ENCODE assay signal across 8 cellular contexts in the genomic region with DNA sequence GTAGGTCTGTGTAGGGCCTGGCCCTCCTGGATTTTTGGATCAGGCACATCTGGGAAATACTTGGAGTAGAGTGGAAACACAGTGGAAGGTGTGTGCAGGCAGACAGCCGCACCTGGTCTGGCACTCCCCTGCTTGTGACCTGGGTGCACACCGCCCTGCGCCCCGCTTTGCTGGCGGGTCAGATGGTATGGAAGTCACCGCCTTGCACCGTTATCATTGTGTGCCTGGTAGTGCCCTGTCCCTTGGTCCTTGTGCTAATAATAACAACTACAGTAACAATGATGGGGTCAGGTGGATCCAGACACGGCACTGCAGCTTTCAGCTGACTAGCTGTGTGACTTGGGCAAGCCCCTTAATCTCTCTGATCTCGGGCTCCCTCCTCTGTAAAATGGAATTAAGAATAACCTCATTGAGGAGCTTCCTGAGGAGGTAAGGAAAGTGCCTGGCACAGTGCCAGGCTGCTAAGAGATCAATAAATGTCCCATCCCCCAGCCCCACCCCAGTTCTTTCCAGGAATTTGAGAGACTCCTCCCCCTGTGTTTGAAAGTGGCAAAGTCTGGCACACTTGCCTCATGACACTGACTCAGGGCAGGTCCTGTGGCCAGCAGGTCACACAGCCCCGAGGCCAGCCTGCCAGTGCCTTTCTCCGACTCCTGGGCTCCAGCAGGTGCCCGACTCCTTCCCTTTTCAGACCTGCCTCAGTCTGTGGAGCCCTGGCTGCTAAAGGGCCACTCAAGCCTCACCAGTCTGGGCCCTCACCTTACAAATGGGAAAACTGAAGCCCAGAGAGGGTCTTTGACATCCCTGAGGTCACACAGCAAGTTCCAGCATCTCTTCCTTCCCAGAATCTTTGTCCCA. TPM values are rescaled to one million over a fixed set of nuclear protein-coding genes. Genes with fewer than 3 reads are reported as not detected.
A peak's percentile ranks its signal among the peaks of the same experiment; 100 is the strongest.
DNase-seq lines count a peak whose midpoint lies in the region; ATAC-seq lines count a peak whose summit lies in the region.

No MANE protein-coding gene starts in this region.

- intact Hi-C loops in left ventricle myocardium superior (cut with micrococcal nuclease): no loop called here

- H3K4me3 Mint-ChIP-seq in activated naive CD4-positive, alpha-beta T cell treated with anti-CD3 and anti-CD28 coated beads, Interleukin-2, amount 10 ng/mL, durations not matched to agents 7 days and 5 days: peak overlapping the region; percentile 11

- peak overlapping the region; percentile 90 for H3K27ac Mint-ChIP-seq in activated naive CD4-positive, alpha-beta T cell treated with anti-CD3 and anti-CD28 coated beads, Interleukin-2, amount 10 ng/mL, durations not matched to agents 7 days and 5 days

- DNase-seq in HT-29 (ENCODE audit: low spot score): peak; percentile 80
- DNase-seq in activated naive CD4-positive, alpha-beta T cell treated with anti-CD3 and anti-CD28 coated beads, Interleukin-2, amount 10 ng/mL, durations not matched to agents 7 days and 5 days: peak; percentile 41
- DNase-seq in left ventricle myocardium superior: no peak
- DNase-seq in stimulated activated CD8-positive, alpha-beta memory T cell treated with anti-CD3 and anti-CD28 coated beads, Interleukin-4, amount 100 ng/mL, for 48 hours: peak; percentile 53
- DNase-seq in NK-92 treated with Interleukin-12 subunit alpha and Interleukin-12 subunit beta, amount 100 ng/mL, for 24 hours (lab: John Stamatoyannopoulos, UW): no peak

- CTCF ChIA-PET in activated naive CD4-positive, alpha-beta T cell treated with anti-CD3 and anti-CD28 coated beads, Interleukin-2, amount 10 ng/mL, durations not matched to agents 7 days and 5 days (lab: Charles Lee): interaction anchor here (1.6 to 3.1 kb wide), 2 partner anchors 18 to 25 kb away, joined by 3 to 14 read pairs; no protein-coding TSS in a partner anchor

- peaks cover 64% of the 10 kb centered on the region for H3K36me3 Mint-ChIP-seq in activated naive CD4-positive, alpha-beta T cell treated with anti-CD3 and anti-CD28 coated beads, Interleukin-2, amount 10 ng/mL, durations not matched to agents 7 days and 5 days

- H3K9me3 Mint-ChIP-seq in activated naive CD4-positive, alpha-beta T cell treated with anti-CD3 and anti-CD28 coated beads, Interleukin-2, amount 10 ng/mL, durations not matched to agents 7 days and 5 days: no peaks in the 10 kb centered on the region

- peaks cover 77% of the 10 kb centered on the region for H3K4me1 Mint-ChIP-seq in activated naive CD4-positive, alpha-beta T cell treated with anti-CD3 and anti-CD28 coated beads, Interleukin-2, amount 10 ng/mL, durations not matched to agents 7 days and 5 days

- peak; percentile 78 for ATAC-seq in left ventricle myocardium superior
- ATAC-seq in GM21515 (IDR thresholded peaks at IDR 0.05; ENCODE audit: unreplicated experiment): no peak
- ATAC-seq in GM21360 (IDR thresholded peaks at IDR 0.05; ENCODE audit: unreplicated experiment): no peak
- no peak for ATAC-seq in HG03521 (IDR thresholded peaks at IDR 0.05; ENCODE audit: unreplicated experiment)

- no peaks in the 10 kb centered on the region for H3K27me3 Mint-ChIP-seq in activated naive CD4-positive, alpha-beta T cell treated with anti-CD3 and anti-CD28 coated beads, Interleukin-2, amount 10 ng/mL, durations not matched to agents 7 days and 5 days

RNA-seq across cellular contexts. Expression of gene ISG20, which starts 9.8 kb away (rescaled TPM):
- 59.0 and 60.2 TPM in 2 replicates for total RNA-seq in HT-29 (2014; rRNA removed; shearing (Covaris generic))
- total RNA-seq in left ventricle myocardium superior: 3.6 TPM

RNA-seq across cellular contexts. Expression of gene AEN, which starts 27.4 kb away (rescaled TPM):
- total RNA-seq in HT-29 (2014; rRNA removed; shearing (Covaris generic)): 170 and 177 TPM in 2 replicates
- 9.8 TPM for total RNA-seq in left ventricle myocardium superior

Comparison
In these comparisons a context has a peak if more than half of its experiments do, and no peak if none do; other contexts are left out.
1. DNase-seq: peak in HT-29 (single experiment), activated naive CD4-positive, alpha-beta T cell treated with anti-CD3 and anti-CD28 coated beads, Interleukin-2, amount 10 ng/mL, durations not matched to agents 7 days and 5 days (single experiment) and stimulated activated CD8-positive, alpha-beta memory T cell treated with anti-CD3 and anti-CD28 coated beads, Interleukin-4, amount 100 ng/mL, for 48 hours (single experiment); none in left ventricle myocardium superior (single experiment) and NK-92 treated with Interleukin-12 subunit alpha and Interleukin-12 subunit beta, amount 100 ng/mL, for 24 hours (single experiment).
2. RNA of gene ISG20, which starts 9.8 kb away (total RNA-seq): 59.0 to 60.2 TPM in HT-29; 3.6 TPM in left ventricle myocardium superior (single experiment); every median in the first group is over 10 times any median in the second.
3. RNA of gene AEN, which starts 27.4 kb away (total RNA-seq): 170 to 177 TPM in HT-29; 9.8 TPM in left ventricle myocardium superior (single experiment); every median in the first group is over 10 times any median in the second.